In genomic region chr6:29628419-29629281, GRCh38 we compare ENCODE assay signal across 9 cellular contexts. TPM values are rescaled to one million over a fixed set of nuclear protein-coding genes. Genes with fewer than 3 reads are reported as not detected.
A peak's percentile ranks its signal among the peaks of the same experiment; 100 is the strongest.
DNase-seq lines count a peak whose midpoint lies in the region; ATAC-seq and TF ChIP-seq lines count a peak whose summit lies in the region.
"Had no signal": no experiment of that assay in that cellular context is flagged by ENCODE, and none has a peak within 500 bp of the region (broad histone marks: within the 10 kb centered on the region; RNA-seq: fewer than 3 reads in every experiment).

No MANE protein-coding gene starts in this region.

- peak; percentile 62 for ATAC-seq in mucosa of descending colon
- ATAC-seq in stimulated activated naive CD8-positive, alpha-beta T cell treated with anti-CD3 and anti-CD28 coated beads, Interleukin-15, Interleukin-2, amounts not matched to agents 100 U/mL and 50 U/mL, for 24 hours, result peak; percentile 65

- no peak for TF ChIP-seq POLR2A in esophagus muscularis mucosa (IDR thresholded peaks at IDR 0.05; ENCODE audit: low read depth)

- H3K27me3 ChIP-seq in KMS-11 (ENCODE audit: insufficient read depth, low read depth) (no peaks in the 10 kb centered on the region), esophagus muscularis mucosa (peaks cover 0 to 4% (median 0%) of the 10 kb centered on the region in 4 donors)

- no peaks in the 10 kb centered on the region for H3K27me3 Mint-ChIP-seq in Calu3 (ENCODE audit: unreplicated experiment)
- H3K27me3 Mint-ChIP-seq in activated T-helper 1 cell treated with anti-CD3 and anti-CD28 coated beads, Interleukin-12 subunit alpha, Interleukin-12 subunit beta, Interleukin-2, Interleukin-4 antibody, amounts not matched to agents 30 ng/mL and 10 ng/mL and 1 ng/mL, durations not matched to agents 14 hours and 24 hours and 36 hours (ENCODE audit: insufficient read depth), result peaks cover 29% of the 10 kb centered on the region

- no peaks in the 10 kb centered on the region for H3K9me3 Mint-ChIP-seq in Calu3 (ENCODE audit: low read depth, unreplicated experiment)
- no peaks in the 10 kb centered on the region for H3K9me3 Mint-ChIP-seq in activated T-helper 1 cell treated with anti-CD3 and anti-CD28 coated beads, Interleukin-12 subunit alpha, Interleukin-12 subunit beta, Interleukin-2, Interleukin-4 antibody, amounts not matched to agents 30 ng/mL and 10 ng/mL and 1 ng/mL, durations not matched to agents 14 hours and 24 hours and 36 hours

- no peaks in the 10 kb centered on the region for H4K20me1 ChIP-seq in KMS-11 (ENCODE audit: insufficient read depth)

- TF ChIP-seq EP300 in esophagus muscularis mucosa (IDR thresholded peaks at IDR 0.05), result no peak

- H2AFZ ChIP-seq in KMS-11 (ENCODE audit: low read depth), result peak overlapping the region; percentile 93

- peak overlapping the region; percentile 70 for H3K4me3 Mint-ChIP-seq in Calu3 (ENCODE audit: low read depth, unreplicated experiment)
- H3K4me3 Mint-ChIP-seq in activated T-helper 1 cell treated with anti-CD3 and anti-CD28 coated beads, Interleukin-12 subunit alpha, Interleukin-12 subunit beta, Interleukin-2, Interleukin-4 antibody, amounts not matched to agents 30 ng/mL and 10 ng/mL and 1 ng/mL, durations not matched to agents 14 hours and 24 hours and 36 hours, result peak overlapping the region; percentile 90

- WGBS in esophagus muscularis mucosa, result 8% methylated on average over 32 of the region's 32 CpGs

- TF ChIP-seq CTCF in Calu3 (IDR thresholded peaks at IDR 0.05; ENCODE audit: unreplicated experiment) (peak; percentile 69), KMS-11 (conservative IDR thresholded peaks at IDR 0.05; ENCODE audit: low read depth, low read length) (peak; percentile 41; the same call in 1 of the 2 replicates), esophagus muscularis mucosa (IDR thresholded peaks at IDR 0.05) (peak; percentile 58 to 78 (median 59)), mucosa of descending colon (IDR thresholded peaks at IDR 0.05) (peak; percentile 29)

- peaks cover 32% of the 10 kb centered on the region for H3K4me1 Mint-ChIP-seq in Calu3 (ENCODE audit: low read depth, unreplicated experiment)
- H3K4me1 Mint-ChIP-seq in activated T-helper 1 cell treated with anti-CD3 and anti-CD28 coated beads, Interleukin-12 subunit alpha, Interleukin-12 subunit beta, Interleukin-2, Interleukin-4 antibody, amounts not matched to agents 30 ng/mL and 10 ng/mL and 1 ng/mL, durations not matched to agents 14 hours and 24 hours and 36 hours (ENCODE audit: low read depth), result peaks cover 43% of the 10 kb centered on the region

- no peaks in the 10 kb centered on the region for H3K9me3 ChIP-seq in esophagus muscularis mucosa
- no peaks in the 10 kb centered on the region for H3K9me3 ChIP-seq in mucosa of descending colon

- intact Hi-C loops in Calu3 (cut with micrococcal nuclease; ENCODE audit: unreplicated experiment) (loop anchor here (1.0 kb wide), 1 partner anchor 252 kb away; no protein-coding TSS in a partner anchor), esophagus muscularis mucosa (cut with DNase I) (no loop called here), mucosa of descending colon (cut with DNase I, micrococcal nuclease) (no loop called here)
- intact Hi-C loops in activated T-helper 1 cell treated with anti-CD3 and anti-CD28 coated beads, Interleukin-12 subunit alpha, Interleukin-12 subunit beta, Interleukin-2, Interleukin-4 antibody, amounts not matched to agents 30 ng/mL and 10 ng/mL and 1 ng/mL, durations not matched to agents 14 hours and 24 hours and 36 hours (cut with micrococcal nuclease), result no loop called here

- H3K4me3 ChIP-seq in KMS-11 (IDR thresholded peaks at IDR 0.05; ENCODE audit: insufficient read depth, low read depth, low read length) (no peak overlapping the region), esophagus muscularis mucosa (peak overlapping the region; percentile 58 to 82 (median 68)), mucosa of descending colon (no peak overlapping the region)

- peak overlapping the region; percentile 73 for H3K4me2 ChIP-seq in KMS-11

- CTCF ChIA-PET in Calu3 (lab: Charles Lee), result interaction anchor here (0.7 to 1.6 kb wide), 7 partner anchors 19 to 977 kb away, joined by 3 to 6 read pairs (median 5); no protein-coding TSS in a partner anchor

- DNase-seq in Calu3, result peak; percentile 86
- peak; percentile 25 for DNase-seq in activated T-helper 1 cell treated with anti-CD3 and anti-CD28 coated beads, Interleukin-12 subunit alpha, Interleukin-12 subunit beta, Interleukin-2, Interleukin-4 antibody, amounts not matched to agents 30 ng/mL and 10 ng/mL and 1 ng/mL, durations not matched to agents 14 hours and 24 hours and 36 hours (ENCODE audit: low spot score)
- no peak for DNase-seq in esophagus muscularis mucosa (ENCODE audit: extremely low spot score)
- peak; percentile 75 to 79 (median 77) for DNase-seq in mucosa of descending colon
- peak; percentile 80 for DNase-seq in stimulated activated naive CD8-positive, alpha-beta T cell treated with anti-CD3 and anti-CD28 coated beads, Interleukin-15, Interleukin-2, amounts not matched to agents 100 U/mL and 50 U/mL, for 24 hours
- no peak for DNase-seq in HK-2 (ENCODE audit: unreplicated experiment)

- H3K36me3 ChIP-seq in KMS-11 (ENCODE audit: insufficient read depth), result no peaks in the 10 kb centered on the region
- peaks cover 0 to 11% (median 4%) of the 10 kb centered on the region in 4 donors for H3K36me3 ChIP-seq in esophagus muscularis mucosa
- H3K36me3 ChIP-seq in mucosa of descending colon (ENCODE audit: low read depth), result no peaks in the 10 kb centered on the region

- H3K4me1 ChIP-seq in KMS-11 (ENCODE audit: low read depth, poor library complexity, severe bottlenecking) (peaks cover 15% of the 10 kb centered on the region), esophagus muscularis mucosa (peaks cover 32 to 50% (median 46%) of the 10 kb centered on the region in 4 donors), mucosa of descending colon (ENCODE audit: low read depth) (peaks cover 18% of the 10 kb centered on the region)

- no peaks in the 10 kb centered on the region for H3K79me2 ChIP-seq in KMS-11 (ENCODE audit: insufficient read depth, low read depth)

- H3K27ac ChIP-seq in KMS-11 (0 out of 2 replicates have a peak overlapping the region, but pooled peaks have one; percentile 22), esophagus muscularis mucosa (replicated peaks in 1 of 4) (peak overlapping the region; percentile 85 to 90 (median 88))

- peak overlapping the region; percentile 32 for H3K27ac Mint-ChIP-seq in Calu3 (ENCODE audit: unreplicated experiment)
- peak overlapping the region; percentile 70 for H3K27ac Mint-ChIP-seq in activated T-helper 1 cell treated with anti-CD3 and anti-CD28 coated beads, Interleukin-12 subunit alpha, Interleukin-12 subunit beta, Interleukin-2, Interleukin-4 antibody, amounts not matched to agents 30 ng/mL and 10 ng/mL and 1 ng/mL, durations not matched to agents 14 hours and 24 hours and 36 hours

- peaks cover 35% of the 10 kb centered on the region for H3K36me3 Mint-ChIP-seq in Calu3 (ENCODE audit: insufficient read depth, unreplicated experiment)
- H3K36me3 Mint-ChIP-seq in activated T-helper 1 cell treated with anti-CD3 and anti-CD28 coated beads, Interleukin-12 subunit alpha, Interleukin-12 subunit beta, Interleukin-2, Interleukin-4 antibody, amounts not matched to agents 30 ng/mL and 10 ng/mL and 1 ng/mL, durations not matched to agents 14 hours and 24 hours and 36 hours (ENCODE audit: low read depth), result peaks cover 10% of the 10 kb centered on the region

- peak overlapping the region; percentile 63; the same call in 1 of the 2 replicates for H3K9ac ChIP-seq in KMS-11

- no TSS peak for BruUV-seq in Calu3 (replicated peaks; lab: Mats Ljungman, UMichigan)

TF ChIP-seq in PFSK-1, 5 proteins besides CTCF, POLR2A, EP300 and RAD21 (continues in another document):
- peak; percentile 53; the same call in 1 of the 2 replicates for TF ChIP-seq POLR2AphosphoS5 (IDR thresholded peaks at IDR 0.05; ENCODE audit: low read depth, low read length)

RNA-seq across cellular contexts. Expression of gene GABBR1, which starts 4.3 kb away (rescaled TPM):
- total RNA-seq in Calu3 (2022) (35.3 and 42.2 TPM in 2 replicates), esophagus muscularis mucosa (10 to 100 TPM; 30.6 to 47.8 (median 40.6) TPM), mucosa of descending colon (10 to 100 TPM; 12.2 to 62.5 (median 21.8) TPM)
- 37.8 TPM for polyA plus RNA-seq in PFSK-1 (2012; ENCODE audit: insufficient read length, low read depth)
- total RNA-seq in activated T-helper 1 cell treated with anti-CD3 and anti-CD28 coated beads, Interleukin-12 subunit alpha, Interleukin-12 subunit beta, Interleukin-2, Interleukin-4 antibody, amounts not matched to agents 30 ng/mL and 10 ng/mL and 1 ng/mL, durations not matched to agents 14 hours and 24 hours and 36 hours, result 19.8 and 22.6 TPM in 2 replicates

RNA-seq across cellular contexts. Expression of gene MOG, which starts 28.2 kb away (rescaled TPM):
- total RNA-seq in Calu3 (2022) (not detected in 2 replicates), esophagus muscularis mucosa (not detected), mucosa of descending colon (not detected)
- polyA plus RNA-seq in PFSK-1 (2012; ENCODE audit: insufficient read length, low read depth), result not detected
- total RNA-seq in activated T-helper 1 cell treated with anti-CD3 and anti-CD28 coated beads, Interleukin-12 subunit alpha, Interleukin-12 subunit beta, Interleukin-2, Interleukin-4 antibody, amounts not matched to agents 30 ng/mL and 10 ng/mL and 1 ng/mL, durations not matched to agents 14 hours and 24 hours and 36 hours, result not detected in 2 replicates
- total RNA-seq: T-helper 2 cell treated with Interferon-gamma antibody and Interleukin-4, amounts not matched to agents 100 ng/mL and 5 ng/mL, for 36 hours had no signal

RNA-seq across cellular contexts. Expression of gene OR2H2, which starts 43.7 kb away (rescaled TPM):
- total RNA-seq in Calu3 (2022), result not detected in 2 replicates
- 0.36 TPM for polyA plus RNA-seq in PFSK-1 (2012; ENCODE audit: insufficient read length, low read depth)
- total RNA-seq in activated T-helper 1 cell treated with anti-CD3 and anti-CD28 coated beads, Interleukin-12 subunit alpha, Interleukin-12 subunit beta, Interleukin-2, Interleukin-4 antibody, amounts not matched to agents 30 ng/mL and 10 ng/mL and 1 ng/mL, durations not matched to agents 14 hours and 24 hours and 36 hours, result not detected in 2 replicates
- not detected for total RNA-seq in esophagus muscularis mucosa
- not detected for total RNA-seq in mucosa of descending colon
- total RNA-seq: T-helper 2 cell treated with Interferon-gamma antibody and Interleukin-4, amounts not matched to agents 100 ng/mL and 5 ng/mL, for 36 hours had no signal

RNA-seq across cellular contexts. Expression of gene ZFP57, which starts 52.3 kb away (rescaled TPM):
- total RNA-seq in Calu3 (2022) (0.83 TPM in 1 of 2 replicates, not detected in the other), esophagus muscularis mucosa (1 to 10 TPM in 2 of 4 donors, under 1 TPM in 1, not detected in 1; 0.23 to 6.2 (median 1.2) TPM), mucosa of descending colon (not detected)
- polyA plus RNA-seq in PFSK-1 (2012; ENCODE audit: insufficient read length, low read depth), result not detected
- 2.4 and 2.7 TPM in 2 replicates for total RNA-seq in activated T-helper 1 cell treated with anti-CD3 and anti-CD28 coated beads, Interleukin-12 subunit alpha, Interleukin-12 subunit beta, Interleukin-2, Interleukin-4 antibody, amounts not matched to agents 30 ng/mL and 10 ng/mL and 1 ng/mL, durations not matched to agents 14 hours and 24 hours and 36 hours

Comparison
In these comparisons a context has a peak if more than half of its experiments do, and no peak if none do; other contexts are left out.
1. DNase-seq: peak in Calu3 (single experiment), activated T-helper 1 cell treated with anti-CD3 and anti-CD28 coated beads, Interleukin-12 subunit alpha, Interleukin-12 subunit beta, Interleukin-2, Interleukin-4 antibody, amounts not matched to agents 30 ng/mL and 10 ng/mL and 1 ng/mL, durations not matched to agents 14 hours and 24 hours and 36 hours (single experiment), mucosa of descending colon (3 of 3) and stimulated activated naive CD8-positive, alpha-beta T cell treated with anti-CD3 and anti-CD28 coated beads, Interleukin-15, Interleukin-2, amounts not matched to agents 100 U/mL and 50 U/mL, for 24 hours (single experiment); none in esophagus muscularis mucosa (single experiment) and HK-2 (single experiment).
2. H3K4me3 ChIP-seq: peak in esophagus muscularis mucosa (4 of 4); none in KMS-11 (single experiment) and mucosa of descending colon (single experiment).
3. Peak in every context shown above with its lines, with median percentiles within 50 percentile points of each other: CTCF ChIP-seq.